10 cellular contexts compared by ENCODE assay signal in genomic region chr14:76954371-76954770, GRCh38.
A peak's percentile ranks its signal among the peaks of the same experiment; 100 is the strongest.
DNase-seq lines count a peak whose midpoint lies in the region; ATAC-seq, FAIRE-seq and TF ChIP-seq lines count a peak whose summit lies in the region.
"Had no signal": no experiment of that assay in that cellular context is flagged by ENCODE, and none has a peak within 500 bp of the region (broad histone marks: within the 10 kb centered on the region; RNA-seq: fewer than 3 reads in every experiment).

No MANE protein-coding gene starts in this region.

- H3K18ac ChIP-seq in mesenchymal stem cell (ENCODE audit: low read depth in 1 of 2, low read length in 2 of 2), result peak overlapping the region; percentile 87 to 98

- H3K9ac ChIP-seq in astrocyte (ENCODE audit: low read length), result peak overlapping the region; percentile 26
- H3K9ac ChIP-seq in mesenchymal stem cell (ENCODE audit: low read length), result peak overlapping the region; percentile 90

- no peak overlapping the region for H3K23ac ChIP-seq in mesenchymal stem cell (ENCODE audit: low read length in 2 of 2)

- H3K14ac ChIP-seq in mesenchymal stem cell (ENCODE audit: low read length in 2 of 2), result no peak overlapping the region

- H3K4me3 ChIP-seq in astrocyte (ENCODE audit: insufficient read depth, low read depth, low read length), result no peak overlapping the region
- H3K4me3 ChIP-seq in mesenchymal stem cell (ENCODE audit: insufficient read depth in 1 of 2, low read depth in 1 of 2, low read length in 2 of 2), result peak overlapping the region in 1 of 2 experiments; percentile 0
- H3K4me3 ChIP-seq in testis, result no peak overlapping the region

- H3K79me2 ChIP-seq in astrocyte (ENCODE audit: insufficient read depth, low read length), result peaks cover 1% of the 10 kb centered on the region

- ATAC-seq in activated CD8-positive, alpha-beta memory T cell treated with anti-CD3 and anti-CD28 coated beads, Interleukin-2, amount 10 ng/mL, durations not matched to agents 7 days and 5 days, result no peak
- ATAC-seq in GM18502 (IDR thresholded peaks at IDR 0.05; ENCODE audit: poor library complexity, unreplicated experiment) (no peak), GM18873 (IDR thresholded peaks at IDR 0.05; ENCODE audit: low FRiP score, unreplicated experiment) (no peak)

- H3K4me1 ChIP-seq in astrocyte (ENCODE audit: insufficient read depth, low read length) (peaks cover 69% of the 10 kb centered on the region), mesenchymal stem cell (ENCODE audit: control insufficient read depth, insufficient read depth, low read depth, low read length) (peaks cover 58% of the 10 kb centered on the region), testis (peaks cover 58% of the 10 kb centered on the region)

- no peak overlapping the region for H4K91ac ChIP-seq in mesenchymal stem cell (ENCODE audit: low read length)

- no peak for FAIRE-seq in astrocyte (lab: Jason Lieb, UNC)
- FAIRE-seq: colon, islet of Langerhans had no signal

- intact Hi-C loops in testis (cut with DNase I; ENCODE audit: low total_unique reads), result no loop called here

- CTCF ChIA-PET in activated CD8-positive, alpha-beta memory T cell treated with anti-CD3 and anti-CD28 coated beads, Interleukin-2, amount 10 ng/mL, durations not matched to agents 7 days and 5 days (lab: Charles Lee), result interaction anchor here (0.9 to 3.1 kb wide), 10 partner anchors 12 to 75 kb away, joined by 3 to 19 read pairs (median 6); partner anchors contain the start of gene IRF2BPL

- H2BK12ac ChIP-seq in mesenchymal stem cell (ENCODE audit: low read length in 2 of 2), result peak overlapping the region; percentile 71 to 96

- H3K4ac ChIP-seq in mesenchymal stem cell (ENCODE audit: low read depth in 1 of 2, low read length in 2 of 2), result peak overlapping the region in 1 of 2 experiments; percentile 99

- H2BK15ac ChIP-seq in mesenchymal stem cell (ENCODE audit: low read depth, poor library complexity, severe bottlenecking), result no peak overlapping the region

- H3K27me3 ChIP-seq in astrocyte (ENCODE audit: insufficient read depth, low read length) (no peaks in the 10 kb centered on the region), mesenchymal stem cell (ENCODE audit: control insufficient read depth in 1 of 2, insufficient read depth in 1 of 2, low read length in 2 of 2) (no peaks in the 10 kb centered on the region), testis (no peaks in the 10 kb centered on the region)

- no peaks in the 10 kb centered on the region for H3K36me3 Mint-ChIP-seq in activated CD8-positive, alpha-beta memory T cell treated with anti-CD3 and anti-CD28 coated beads, Interleukin-2, amount 10 ng/mL, durations not matched to agents 7 days and 5 days
- H3K36me3 Mint-ChIP-seq in astrocyte (ENCODE audit: low read depth, unreplicated experiment), result peaks cover 2% of the 10 kb centered on the region

- no peak for TF ChIP-seq CTCF in astrocyte (IDR thresholded peaks at IDR 0.05; ENCODE audit: insufficient read depth, low read depth, low read length)
- no peak for TF ChIP-seq CTCF in testis (IDR thresholded peaks at IDR 0.05)

- H3K79me1 ChIP-seq in mesenchymal stem cell (replicated peaks; ENCODE audit: low read length, poor library complexity, severe bottlenecking), result peaks cover 2% of the 10 kb centered on the region

- H3K27ac ChIP-seq in astrocyte (ENCODE audit: low read depth, low read length) (no peak overlapping the region), mesenchymal stem cell (ENCODE audit: low read length, poor library complexity, severe bottlenecking) (peak overlapping the region; percentile 100), testis (peak overlapping the region; percentile 86 to 89)

- H3K4me1 Mint-ChIP-seq in activated CD8-positive, alpha-beta memory T cell treated with anti-CD3 and anti-CD28 coated beads, Interleukin-2, amount 10 ng/mL, durations not matched to agents 7 days and 5 days, result peaks cover 65% of the 10 kb centered on the region
- H3K4me1 Mint-ChIP-seq in astrocyte (ENCODE audit: low read depth, unreplicated experiment), result peaks cover 54% of the 10 kb centered on the region

- no peak overlapping the region for H3K4me2 ChIP-seq in astrocyte (ENCODE audit: low read length)
- no peak overlapping the region for H3K4me2 ChIP-seq in mesenchymal stem cell (ENCODE audit: low read length, poor library complexity, severe bottlenecking)

- no peaks in the 10 kb centered on the region for H4K20me1 ChIP-seq in astrocyte (ENCODE audit: insufficient read depth, low read length)

- H2BK5ac ChIP-seq in mesenchymal stem cell (ENCODE audit: low read depth, low read length, poor library complexity, severe bottlenecking), result no peak overlapping the region

- no peaks in the 10 kb centered on the region for H3K27me3 Mint-ChIP-seq in activated CD8-positive, alpha-beta memory T cell treated with anti-CD3 and anti-CD28 coated beads, Interleukin-2, amount 10 ng/mL, durations not matched to agents 7 days and 5 days
- no peaks in the 10 kb centered on the region for H3K27me3 Mint-ChIP-seq in astrocyte (ENCODE audit: low read depth, unreplicated experiment)

- no peak overlapping the region for H4K8ac ChIP-seq in mesenchymal stem cell (ENCODE audit: low read length)

- H2AFZ ChIP-seq in astrocyte (ENCODE audit: low read depth, low read length) (no peak overlapping the region), mesenchymal stem cell (ENCODE audit: low read depth, low read length) (no peak overlapping the region)

- H3K9me3 Mint-ChIP-seq in activated CD8-positive, alpha-beta memory T cell treated with anti-CD3 and anti-CD28 coated beads, Interleukin-2, amount 10 ng/mL, durations not matched to agents 7 days and 5 days (ENCODE audit: low read depth), result no peaks in the 10 kb centered on the region
- H3K9me3 Mint-ChIP-seq in astrocyte (ENCODE audit: unreplicated experiment), result no peaks in the 10 kb centered on the region

- H2AK5ac ChIP-seq in mesenchymal stem cell (ENCODE audit: low read length, severe bottlenecking), result peak overlapping the region; percentile 99

- WGBS in mesenchymal stem cell, result 94% methylated on average over 2 of the region's 3 CpGs
- 80 to 93% methylated on average over 3 of the region's 3 CpGs for WGBS in testis, 2 donors

- DNase-seq in activated CD8-positive, alpha-beta memory T cell treated with anti-CD3 and anti-CD28 coated beads, Interleukin-2, amount 10 ng/mL, durations not matched to agents 7 days and 5 days, result no peak
- DNase-seq in activated CD8-positive, alpha-beta memory T cell treated with anti-CD3 and anti-CD28 coated beads, Interleukin-2, amount 50 U/mL, for 4 hours, result no peak
- DNase-seq in astrocyte (ENCODE audit: low read depth), result no peak
- DNase-seq in mesenchymal stem cell, result no peak
- no peak for DNase-seq in testis
- DNase-seq in D341Med (ENCODE audit: low spot score), result no peak

- H2BK120ac ChIP-seq in mesenchymal stem cell (ENCODE audit: low read depth, low read length), result no peak overlapping the region

- H3K4me3 Mint-ChIP-seq in activated CD8-positive, alpha-beta memory T cell treated with anti-CD3 and anti-CD28 coated beads, Interleukin-2, amount 10 ng/mL, durations not matched to agents 7 days and 5 days, result no peak overlapping the region
- no peak overlapping the region for H3K4me3 Mint-ChIP-seq in astrocyte (ENCODE audit: unreplicated experiment)

- no peaks in the 10 kb centered on the region for H3K36me3 ChIP-seq in astrocyte (ENCODE audit: insufficient read depth, low read length)
- H3K36me3 ChIP-seq in mesenchymal stem cell (ENCODE audit: control insufficient read depth in 1 of 2, insufficient read depth in 2 of 2, low read depth in 1 of 2, low read length in 2 of 2), result no peaks in the 10 kb centered on the region
- no peaks in the 10 kb centered on the region for H3K36me3 ChIP-seq in testis (ENCODE audit: low read depth, missing control alignments)

- TF ChIP-seq POLR2A in testis (IDR thresholded peaks at IDR 0.05), result no peak

- no peaks in the 10 kb centered on the region for H3K9me3 ChIP-seq in astrocyte (ENCODE audit: insufficient read depth, low read depth, low read length)
- no peaks in the 10 kb centered on the region for H3K9me3 ChIP-seq in mesenchymal stem cell (ENCODE audit: control insufficient read depth, low read length)
- no peaks in the 10 kb centered on the region for H3K9me3 ChIP-seq in testis

- peak overlapping the region; percentile 91 for H3K27ac Mint-ChIP-seq in activated CD8-positive, alpha-beta memory T cell treated with anti-CD3 and anti-CD28 coated beads, Interleukin-2, amount 10 ng/mL, durations not matched to agents 7 days and 5 days
- H3K27ac Mint-ChIP-seq in astrocyte (ENCODE audit: unreplicated experiment), result peak overlapping the region; percentile 96
